12 cellular contexts compared by ENCODE assay signal in genomic region chr12:122847921-122848421, GRCh38.
"Had no signal": no experiment of that assay in that cellular context is flagged by ENCODE, and none has a peak within 500 bp of the region (broad histone marks: within the 10 kb centered on the region; RNA-seq: fewer than 3 reads in every experiment).

No MANE protein-coding gene starts in this region.

- H3K27ac ChIP-seq: adrenal gland, cardiac muscle cell, coronary artery, esophagus squamous epithelium, sigmoid colon, spleen, tibial nerve, uterus had no signal

- DNase-seq: activated CD4-positive, CD25-positive, alpha-beta regulatory T cell; activated effector memory CD4-positive, alpha-beta T cell treated with Interleukin-2 at 50 U/mL for 16 hours; activated T-cell treated with anti-CD3 and anti-CD28 coated beads for 4 hours; effector CD8-positive, alpha-beta T cell; esophagus squamous epithelium; sigmoid colon; spleen; uterus had no signal

- H3K36me3 ChIP-seq: adrenal gland, cardiac muscle cell, sigmoid colon, tibial nerve, uterus had no signal

- H3K4me1 ChIP-seq: uterus had no signal

- H3K9me3 ChIP-seq: adrenal gland, esophagus squamous epithelium, sigmoid colon, spleen, tibial nerve, uterus had no signal

- H3K4me3 ChIP-seq: adrenal gland, cardiac muscle cell, coronary artery, esophagus squamous epithelium, sigmoid colon, spleen, tibial nerve, uterus had no signal

- H3K27me3 ChIP-seq: adrenal gland, cardiac muscle cell, esophagus squamous epithelium, sigmoid colon, spleen, tibial nerve, uterus had no signal
